1 cellular context compared by ENCODE assay signal in genomic region chr13:98839826-98840769, GRCh38.
TF ChIP-seq lines count a peak whose summit lies in the region.

No MANE protein-coding gene starts in this region.

TF ChIP-seq in K562, 482 proteins besides CTCF, POLR2A, EP300 and RAD21 (continued from another document):
- TF ChIP-seq TRIM25 (IDR thresholded peaks at IDR 0.05; ENCODE audit: borderline replicate concordance) (no peak), LEF1 (IDR thresholded peaks at IDR 0.05) (no peak), DNMT1 (IDR thresholded peaks at IDR 0.05) (no peak), RBM17 (IDR thresholded peaks at IDR 0.05; ENCODE audit: borderline replicate concordance, low read depth, low read length) (no peak), ELF4 (CRISPR knock-in tag; IDR thresholded peaks at IDR 0.05) (no peak), POLR2G (IDR thresholded peaks at IDR 0.05; ENCODE audit: low read depth, low read length) (no peak), TRIM28 (IDR thresholded peaks at IDR 0.05) (no peak), NFE2 (IDR thresholded peaks at IDR 0.05; ENCODE audit: low read depth) (0 out of 2 replicates have a peak, but pooled peaks have one; percentile 9), ATF1 (CRISPR knock-in tag; IDR thresholded peaks at IDR 0.05) (no peak), ATF1 (tag; IDR thresholded peaks at IDR 0.05) (no peak), ZNF175 (CRISPR knock-in tag; IDR thresholded peaks at IDR 0.05; ENCODE audit: low read depth) (no peak), ZNF57 (CRISPR knock-in tag; IDR thresholded peaks at IDR 0.05) (no peak), HDAC6 (IDR thresholded peaks at IDR 0.05; ENCODE audit: low read depth, low read length) (no peak), ZC3H4 (CRISPR knock-in tag; IDR thresholded peaks at IDR 0.05; ENCODE audit: borderline replicate concordance) (no peak), ID3 (CRISPR knock-in tag; IDR thresholded peaks at IDR 0.05) (no peak), ID3 (tag; IDR thresholded peaks at IDR 0.05) (no peak), BCLAF1 (IDR thresholded peaks at IDR 0.05; ENCODE audit: borderline replicate concordance in 1 of 2, control insufficient read depth in 1 of 2, low read depth in 2 of 2, low read length in 1 of 2) (no peak), CGGBP1 (CRISPR knock-in tag; IDR thresholded peaks at IDR 0.05) (no peak), HEY1 (CRISPR knock-in tag; IDR thresholded peaks at IDR 0.05; ENCODE audit: borderline replicate concordance) (no peak), ARID4B (CRISPR knock-in tag; IDR thresholded peaks at IDR 0.05) (no peak), HBP1 (CRISPR knock-in tag; IDR thresholded peaks at IDR 0.05) (no peak), POLR3A (IDR thresholded peaks at IDR 0.05; ENCODE audit: borderline replicate concordance, extremely low read depth, insufficient read depth, insufficient read length) (no peak), CREB5 (CRISPR knock-in tag; IDR thresholded peaks at IDR 0.05) (no peak), ZNF197 (CRISPR knock-in tag; IDR thresholded peaks at IDR 0.05; ENCODE audit: low read depth) (no peak), NRF1 (conservative IDR thresholded peaks at IDR 0.05 in 1 of 2, IDR thresholded peaks at IDR 0.05 in 1 of 2) (peak; percentile 29 to 34; a peak in 3 of 4 replicates), RHOXF2B (CRISPR knock-in tag; conservative IDR thresholded peaks at IDR 0.05) (no peak), ZBTB8A (IDR thresholded peaks at IDR 0.05; ENCODE audit: partially characterized antibody) (no peak), PHF21A (IDR thresholded peaks at IDR 0.05; ENCODE audit: borderline replicate concordance, low read depth) (peak; percentile 84; the same call in 1 of the 2 replicates), ZNF77 (CRISPR knock-in tag; IDR thresholded peaks at IDR 0.05) (no peak), ZNF699 (CRISPR knock-in tag; IDR thresholded peaks at IDR 0.05; ENCODE audit: insufficient replicate concordance) (no peak), ATF3 (IDR thresholded peaks at IDR 0.05) (0 out of 2 replicates have a peak, but pooled peaks have one; percentile 19), ATF3 (CRISPR knock-in tag; conservative IDR thresholded peaks at IDR 0.05) (no peak), HMBOX1 (IDR thresholded peaks at IDR 0.05) (no peak)
